ENCODE assay signal across 8 cellular contexts in genomic region chr19:55655648-55656040, GRCh38. TPM values are rescaled to one million over a fixed set of nuclear protein-coding genes. Genes with fewer than 3 reads are reported as not detected.
DNase-seq lines count a peak whose midpoint lies in the region; ATAC-seq and TF ChIP-seq lines count a peak whose summit lies in the region.

No MANE protein-coding gene starts in this region.

- H3K27ac Mint-ChIP-seq in activated T-helper 1 cell treated with anti-CD3 and anti-CD28 coated beads, Interleukin-12 subunit alpha, Interleukin-12 subunit beta, Interleukin-2, Interleukin-4 antibody, amounts not matched to agents 30 ng/mL and 10 ng/mL and 1 ng/mL, durations not matched to agents 14 hours and 24 hours and 36 hours, result peak overlapping the region; percentile 99
- peak overlapping the region; percentile 97 for H3K27ac Mint-ChIP-seq in stimulated activated memory B cell treated with anti-CD40 and anti-IgM and Interleukin-4, amounts not matched to agents 10 μg/mL and 1 μg/mL and 100 μg/mL, for 72 hours

- peaks cover 9% of the 10 kb centered on the region for H3K4me1 ChIP-seq in iPS-15b (ENCODE audit: control insufficient read depth, insufficient read depth, low read length)

- H3K4me3 Mint-ChIP-seq in activated T-helper 1 cell treated with anti-CD3 and anti-CD28 coated beads, Interleukin-12 subunit alpha, Interleukin-12 subunit beta, Interleukin-2, Interleukin-4 antibody, amounts not matched to agents 30 ng/mL and 10 ng/mL and 1 ng/mL, durations not matched to agents 14 hours and 24 hours and 36 hours, result peak overlapping the region; percentile 93
- H3K4me3 Mint-ChIP-seq in stimulated activated memory B cell treated with anti-CD40 and anti-IgM and Interleukin-4, amounts not matched to agents 10 μg/mL and 1 μg/mL and 100 μg/mL, for 72 hours, result peak overlapping the region; percentile 85

- peak overlapping the region; percentile 98 for H3K9ac ChIP-seq in iPS-15b (ENCODE audit: low read depth, low read length)

- no peak for ATAC-seq in stimulated activated memory B cell treated with anti-CD40 and anti-IgM and Interleukin-4, amounts not matched to agents 10 μg/mL and 1 μg/mL and 100 μg/mL, for 72 hours

- H3K36me3 Mint-ChIP-seq in activated T-helper 1 cell treated with anti-CD3 and anti-CD28 coated beads, Interleukin-12 subunit alpha, Interleukin-12 subunit beta, Interleukin-2, Interleukin-4 antibody, amounts not matched to agents 30 ng/mL and 10 ng/mL and 1 ng/mL, durations not matched to agents 14 hours and 24 hours and 36 hours (ENCODE audit: low read depth), result peaks cover 39% of the 10 kb centered on the region
- H3K36me3 Mint-ChIP-seq in stimulated activated memory B cell treated with anti-CD40 and anti-IgM and Interleukin-4, amounts not matched to agents 10 μg/mL and 1 μg/mL and 100 μg/mL, for 72 hours, result peaks cover 41% of the 10 kb centered on the region

- H3K27me3 Mint-ChIP-seq in activated T-helper 1 cell treated with anti-CD3 and anti-CD28 coated beads, Interleukin-12 subunit alpha, Interleukin-12 subunit beta, Interleukin-2, Interleukin-4 antibody, amounts not matched to agents 30 ng/mL and 10 ng/mL and 1 ng/mL, durations not matched to agents 14 hours and 24 hours and 36 hours (ENCODE audit: insufficient read depth), result no peaks in the 10 kb centered on the region
- no peaks in the 10 kb centered on the region for H3K27me3 Mint-ChIP-seq in stimulated activated memory B cell treated with anti-CD40 and anti-IgM and Interleukin-4, amounts not matched to agents 10 μg/mL and 1 μg/mL and 100 μg/mL, for 72 hours

- no peaks in the 10 kb centered on the region for H3K9me3 ChIP-seq in iPS-15b (ENCODE audit: control insufficient read depth, insufficient read depth, low read length)

- no peaks in the 10 kb centered on the region for H3K27me3 ChIP-seq in iPS-15b (ENCODE audit: control insufficient read depth, insufficient read depth, low read length)

- intact Hi-C loops in activated T-helper 1 cell treated with anti-CD3 and anti-CD28 coated beads, Interleukin-12 subunit alpha, Interleukin-12 subunit beta, Interleukin-2, Interleukin-4 antibody, amounts not matched to agents 30 ng/mL and 10 ng/mL and 1 ng/mL, durations not matched to agents 14 hours and 24 hours and 36 hours (cut with micrococcal nuclease), result loop anchor here (1.0 to 10.0 kb wide), 5 partner anchors 20 to 1521 kb away; partner anchors contain the start of genes CNOT3, EPN1, PPP6R1 and ZNF444

- H3K4me3 ChIP-seq in HFF-Myc (replicated peaks; ENCODE audit: low read depth, low read length), result peak overlapping the region; percentile 75
- H3K4me3 ChIP-seq in iPS-15b (ENCODE audit: low read depth, low read length), result peak overlapping the region; percentile 96

- H3K36me3 ChIP-seq in iPS-15b (ENCODE audit: control insufficient read depth, insufficient read depth, low read length), result peaks cover 19% of the 10 kb centered on the region

- no peaks in the 10 kb centered on the region for H3K9me3 Mint-ChIP-seq in activated T-helper 1 cell treated with anti-CD3 and anti-CD28 coated beads, Interleukin-12 subunit alpha, Interleukin-12 subunit beta, Interleukin-2, Interleukin-4 antibody, amounts not matched to agents 30 ng/mL and 10 ng/mL and 1 ng/mL, durations not matched to agents 14 hours and 24 hours and 36 hours
- no peaks in the 10 kb centered on the region for H3K9me3 Mint-ChIP-seq in stimulated activated memory B cell treated with anti-CD40 and anti-IgM and Interleukin-4, amounts not matched to agents 10 μg/mL and 1 μg/mL and 100 μg/mL, for 72 hours

- DNase-seq in HFF-Myc (ENCODE audit: extremely low read depth, low read depth) (no peak), T-helper 9 cell (no peak), C1 segment of cervical spinal cord (lab: John Stamatoyannopoulos, UW) (no peak), NCI-H69 (lab: John Stamatoyannopoulos, UW) (no peak), dedifferentiated amniotic fluid mesenchymal stem cell (ENCODE audit: extremely low spot score) (no peak)
- DNase-seq in activated T-helper 1 cell treated with anti-CD3 and anti-CD28 coated beads, Interleukin-12 subunit alpha, Interleukin-12 subunit beta, Interleukin-2, Interleukin-4 antibody, amounts not matched to agents 30 ng/mL and 10 ng/mL and 1 ng/mL, durations not matched to agents 14 hours and 24 hours and 36 hours (ENCODE audit: low spot score), result no peak

- peaks cover 37% of the 10 kb centered on the region for H3K4me1 Mint-ChIP-seq in activated T-helper 1 cell treated with anti-CD3 and anti-CD28 coated beads, Interleukin-12 subunit alpha, Interleukin-12 subunit beta, Interleukin-2, Interleukin-4 antibody, amounts not matched to agents 30 ng/mL and 10 ng/mL and 1 ng/mL, durations not matched to agents 14 hours and 24 hours and 36 hours (ENCODE audit: low read depth)
- peaks cover 58% of the 10 kb centered on the region for H3K4me1 Mint-ChIP-seq in stimulated activated memory B cell treated with anti-CD40 and anti-IgM and Interleukin-4, amounts not matched to agents 10 μg/mL and 1 μg/mL and 100 μg/mL, for 72 hours

- TF ChIP-seq CTCF in HFF-Myc (IDR thresholded peaks at IDR 0.05; ENCODE audit: low read depth, low read length, missing control alignments), result no peak

RNA-seq across cellular contexts. Expression of gene U2AF2, which starts 0.8 kb away (rescaled TPM):
- 384 and 394 TPM in 2 replicates for total RNA-seq in activated T-helper 1 cell treated with anti-CD3 and anti-CD28 coated beads, Interleukin-12 subunit alpha, Interleukin-12 subunit beta, Interleukin-2, Interleukin-4 antibody, amounts not matched to agents 30 ng/mL and 10 ng/mL and 1 ng/mL, durations not matched to agents 14 hours and 24 hours and 36 hours

RNA-seq across cellular contexts. Expression of gene CCDC106, which starts 7.6 kb away (rescaled TPM):
- 7.3 and 9.0 TPM in 2 replicates for total RNA-seq in activated T-helper 1 cell treated with anti-CD3 and anti-CD28 coated beads, Interleukin-12 subunit alpha, Interleukin-12 subunit beta, Interleukin-2, Interleukin-4 antibody, amounts not matched to agents 30 ng/mL and 10 ng/mL and 1 ng/mL, durations not matched to agents 14 hours and 24 hours and 36 hours

RNA-seq across cellular contexts. Expression of gene ZNF581, which starts 12.2 kb away (rescaled TPM):
- 35.6 and 36.4 TPM in 2 replicates for total RNA-seq in activated T-helper 1 cell treated with anti-CD3 and anti-CD28 coated beads, Interleukin-12 subunit alpha, Interleukin-12 subunit beta, Interleukin-2, Interleukin-4 antibody, amounts not matched to agents 30 ng/mL and 10 ng/mL and 1 ng/mL, durations not matched to agents 14 hours and 24 hours and 36 hours

RNA-seq across cellular contexts. Expression of gene ZNF580, which starts 14.8 kb away (rescaled TPM):
- 39.8 and 40.4 TPM in 2 replicates for total RNA-seq in activated T-helper 1 cell treated with anti-CD3 and anti-CD28 coated beads, Interleukin-12 subunit alpha, Interleukin-12 subunit beta, Interleukin-2, Interleukin-4 antibody, amounts not matched to agents 30 ng/mL and 10 ng/mL and 1 ng/mL, durations not matched to agents 14 hours and 24 hours and 36 hours

RNA-seq across cellular contexts. Expression of gene EPN1, which starts 19.4 kb away (rescaled TPM):
- 46.0 and 48.3 TPM in 2 replicates for total RNA-seq in activated T-helper 1 cell treated with anti-CD3 and anti-CD28 coated beads, Interleukin-12 subunit alpha, Interleukin-12 subunit beta, Interleukin-2, Interleukin-4 antibody, amounts not matched to agents 30 ng/mL and 10 ng/mL and 1 ng/mL, durations not matched to agents 14 hours and 24 hours and 36 hours
